20 cellular contexts compared by ENCODE assay signal in genomic region chr1:9884805-9885204, GRCh38. TPM values are rescaled to one million over a fixed set of nuclear protein-coding genes. Genes with fewer than 3 reads are reported as not detected.
DNase-seq lines count a peak whose midpoint lies in the region; ATAC-seq and TF ChIP-seq lines count a peak whose summit lies in the region.
"Had no signal": no experiment of that assay in that cellular context is flagged by ENCODE, and none has a peak within 500 bp of the region (broad histone marks: within the 10 kb centered on the region; RNA-seq: fewer than 3 reads in every experiment).

No MANE protein-coding gene starts in this region.

- H3K4me2 ChIP-seq in neural progenitor cell, result peak overlapping the region; percentile 60

- H3K27me3 ChIP-seq in SJCRH30 (no peaks in the 10 kb centered on the region), endodermal cell (ENCODE audit: control insufficient read depth, insufficient read depth, low read length, poor library complexity, severe bottlenecking) (no peaks in the 10 kb centered on the region), neural progenitor cell (no peaks in the 10 kb centered on the region)

- H3K4me1 Mint-ChIP-seq in activated CD8-positive, alpha-beta memory T cell treated with anti-CD3 and anti-CD28 coated beads, Interleukin-2, amount 10 ng/mL, durations not matched to agents 7 days and 5 days, result peaks cover 25% of the 10 kb centered on the region
- H3K4me1 Mint-ChIP-seq in endodermal cell, result peaks cover 24% of the 10 kb centered on the region
- peaks cover 44% of the 10 kb centered on the region for H3K4me1 Mint-ChIP-seq in neural progenitor cell

- H3K9me3 Mint-ChIP-seq in activated CD8-positive, alpha-beta memory T cell treated with anti-CD3 and anti-CD28 coated beads, Interleukin-2, amount 10 ng/mL, durations not matched to agents 7 days and 5 days (ENCODE audit: low read depth), result no peaks in the 10 kb centered on the region
- no peaks in the 10 kb centered on the region for H3K9me3 Mint-ChIP-seq in endodermal cell
- no peaks in the 10 kb centered on the region for H3K9me3 Mint-ChIP-seq in neural progenitor cell
- H3K9me3 Mint-ChIP-seq: stimulated activated naive CD8-positive, alpha-beta T cell treated with anti-CD3 and anti-CD28 coated beads, Interleukin-15, Interleukin-2, amounts not matched to agents 100 ng/mL and 50 ng/mL, for 24 hours had no signal

- no peaks in the 10 kb centered on the region for H3K36me3 Mint-ChIP-seq in activated CD8-positive, alpha-beta memory T cell treated with anti-CD3 and anti-CD28 coated beads, Interleukin-2, amount 10 ng/mL, durations not matched to agents 7 days and 5 days
- peaks cover 24% of the 10 kb centered on the region for H3K36me3 Mint-ChIP-seq in endodermal cell (ENCODE audit: low read depth)
- H3K36me3 Mint-ChIP-seq in neural progenitor cell, result peaks cover 12% of the 10 kb centered on the region

- peak overlapping the region; percentile 26 for H3K27ac Mint-ChIP-seq in activated CD8-positive, alpha-beta memory T cell treated with anti-CD3 and anti-CD28 coated beads, Interleukin-2, amount 10 ng/mL, durations not matched to agents 7 days and 5 days
- H3K27ac Mint-ChIP-seq in endodermal cell (peak overlapping the region; percentile 59), neural progenitor cell (no peak overlapping the region)
- H3K27ac Mint-ChIP-seq: stimulated activated naive CD8-positive, alpha-beta T cell treated with anti-CD3 and anti-CD28 coated beads, Interleukin-15, Interleukin-2, amounts not matched to agents 100 ng/mL and 50 ng/mL, for 24 hours had no signal

- CTCF ChIA-PET in activated CD8-positive, alpha-beta memory T cell treated with anti-CD3 and anti-CD28 coated beads, Interleukin-2, amount 10 ng/mL, durations not matched to agents 7 days and 5 days (lab: Charles Lee), result interaction anchor here (1.4 to 3.4 kb wide), 3 partner anchors 9 to 99 kb away, joined by 3 to 11 read pairs (median 4); no protein-coding TSS in a partner anchor

- H3K36me3 ChIP-seq in SJCRH30 (0 out of 2 replicates have a peak, but pooled peaks cover 2% of the 10 kb centered on the region), endodermal cell (ENCODE audit: control insufficient read depth, insufficient read depth, low read length) (no peaks in the 10 kb centered on the region), neural progenitor cell (no peaks in the 10 kb centered on the region)

- TF ChIP-seq CTCF in endodermal cell (conservative IDR thresholded peaks at IDR 0.05), result no peak
- no peak for TF ChIP-seq CTCF in neural progenitor cell (IDR thresholded peaks at IDR 0.05)

- ATAC-seq in activated CD8-positive, alpha-beta memory T cell treated with anti-CD3 and anti-CD28 coated beads, Interleukin-2, amount 10 ng/mL, durations not matched to agents 7 days and 5 days, result no peak
- no peak for ATAC-seq in GM19351 (IDR thresholded peaks at IDR 0.05; ENCODE audit: unreplicated experiment)
- ATAC-seq in HG02798 (IDR thresholded peaks at IDR 0.05; ENCODE audit: poor library complexity, unreplicated experiment), result no peak
- ATAC-seq: PC-3 had no signal

- DNase-seq in activated CD8-positive, alpha-beta memory T cell treated with anti-CD3 and anti-CD28 coated beads, Interleukin-2, amount 10 ng/mL, durations not matched to agents 7 days and 5 days, result no peak
- DNase-seq in activated CD8-positive, alpha-beta memory T cell treated with anti-CD3 and anti-CD28 coated beads, Interleukin-2, amount 50 U/mL, for 4 hours, result no peak
- DNase-seq in SJCRH30, result no peak
- DNase-seq in endodermal cell, result no peak
- no peak for DNase-seq in neural progenitor cell (ENCODE audit: low spot score)
- no peak for DNase-seq in GOT3 (lab: John Stamatoyannopoulos, UW)
- DNase-seq: activated CD4-positive, alpha-beta T cell treated with anti-CD3 and anti-CD28 coated beads, Interleukin-2, amount 50 U/mL, for 48 hours; activated effector memory CD4-positive, alpha-beta T cell treated with Interleukin-2 at 50 U/mL for 16 hours; activated T-cell treated with anti-CD3 and anti-CD28 coated beads for 4 hours; CD4-positive, alpha-beta memory T cell; NCI-H1048; NCI-H1694; NCI-H524 treated with DMSO at 0.1 percent for 48 hours; NK-92 treated with Interleukin-12 subunit alpha and Interleukin-12 subunit beta, amount 100 ng/mL, for 24 hours; PC-3; SHP77; T1000 had no signal

- no peak overlapping the region for H2AFZ ChIP-seq in neural progenitor cell (replicated peaks)

- H3K27me3 Mint-ChIP-seq in activated CD8-positive, alpha-beta memory T cell treated with anti-CD3 and anti-CD28 coated beads, Interleukin-2, amount 10 ng/mL, durations not matched to agents 7 days and 5 days, result no peaks in the 10 kb centered on the region
- H3K27me3 Mint-ChIP-seq in endodermal cell (ENCODE audit: insufficient read depth) (no peaks in the 10 kb centered on the region), neural progenitor cell (ENCODE audit: insufficient read depth, low read depth) (peaks cover 14% of the 10 kb centered on the region)
- H3K27me3 Mint-ChIP-seq: CD4-positive, alpha-beta memory T cell; stimulated activated naive CD8-positive, alpha-beta T cell treated with anti-CD3 and anti-CD28 coated beads, Interleukin-15, Interleukin-2, amounts not matched to agents 100 ng/mL and 50 ng/mL, for 24 hours had no signal

- H3K9me3 ChIP-seq in SJCRH30 (replicated peaks) (no peaks in the 10 kb centered on the region), endodermal cell (ENCODE audit: control insufficient read depth, low read length) (no peaks in the 10 kb centered on the region), neural progenitor cell (ENCODE audit: low read depth) (no peaks in the 10 kb centered on the region)

- H3F3A ChIP-seq in neural progenitor cell (ENCODE audit: low read depth), result peaks cover 34% of the 10 kb centered on the region

- H3K79me2 ChIP-seq in neural progenitor cell (ENCODE audit: low read depth), result peaks cover 38% of the 10 kb centered on the region

- H4K20me1 ChIP-seq in neural progenitor cell (ENCODE audit: low read depth), result peaks cover 24% of the 10 kb centered on the region

- H3K4me3 ChIP-seq in SJCRH30, result no peak overlapping the region
- H3K4me3 ChIP-seq in endodermal cell (ENCODE audit: low read length), result no peak overlapping the region
- no peak overlapping the region for H3K4me3 ChIP-seq in neural progenitor cell

- H3K4me1 ChIP-seq in SJCRH30, result peaks cover 42% of the 10 kb centered on the region
- peaks cover 6% of the 10 kb centered on the region for H3K4me1 ChIP-seq in endodermal cell (ENCODE audit: control insufficient read depth, insufficient read depth, low read length)
- peaks cover 51% of the 10 kb centered on the region for H3K4me1 ChIP-seq in neural progenitor cell

- 92 to 100% methylated on average over 6 to 8 of the region's 8 CpGs for WGBS in endodermal cell (ENCODE audit: insufficient coverage in 1 of 2, insufficient read length in 1 of 2), 2 experiments

- peak overlapping the region; percentile 8; the same call in 1 of the 2 replicates for H3K27ac ChIP-seq in SJCRH30
- H3K27ac ChIP-seq in endodermal cell (ENCODE audit: low read depth, low read length), result no peak overlapping the region
- peak overlapping the region; percentile 80 for H3K27ac ChIP-seq in neural progenitor cell

- H3K9ac ChIP-seq in endodermal cell (ENCODE audit: extremely low read depth, low read length, poor library complexity, severe bottlenecking) (no peak overlapping the region), neural progenitor cell (no peak overlapping the region)

- H3K4me3 Mint-ChIP-seq in activated CD8-positive, alpha-beta memory T cell treated with anti-CD3 and anti-CD28 coated beads, Interleukin-2, amount 10 ng/mL, durations not matched to agents 7 days and 5 days, result no peak overlapping the region
- H3K4me3 Mint-ChIP-seq in endodermal cell (no peak overlapping the region), neural progenitor cell (no peak overlapping the region)
- H3K4me3 Mint-ChIP-seq: stimulated activated naive CD8-positive, alpha-beta T cell treated with anti-CD3 and anti-CD28 coated beads, Interleukin-15, Interleukin-2, amounts not matched to agents 100 ng/mL and 50 ng/mL, for 24 hours had no signal

RNA-seq across cellular contexts. Expression of gene CTNNBIP1, which starts 25.3 kb away (rescaled TPM):
- total RNA-seq in activated CD8-positive, alpha-beta memory T cell treated with anti-CD3 and anti-CD28 coated beads, Interleukin-2, amount 10 ng/mL, durations not matched to agents 7 days and 5 days, result 10 to 100 TPM; 10.9 to 15.8 TPM
- 32.9 and 35.3 TPM in 2 replicates for total RNA-seq in SJCRH30 (2014; rRNA removed; shearing (Covaris generic))
- total RNA-seq in endodermal cell (10 to 100 TPM; 65.0 to 69.5 TPM), neural progenitor cell (ENCODE audit: low replicate concordance) (68.8 and 96.0 TPM in 2 replicates)
- 64.0 TPM for polyA plus RNA-seq in endodermal cell (2013, experiment 1 of 2)
- 59.8 TPM for polyA plus RNA-seq in endodermal cell (2013, experiment 2 of 2)

RNA-seq across cellular contexts. Expression of gene LZIC, which starts 58.4 kb away (rescaled TPM):
- 10 to 100 TPM; 25.0 to 27.7 TPM for total RNA-seq in activated CD8-positive, alpha-beta memory T cell treated with anti-CD3 and anti-CD28 coated beads, Interleukin-2, amount 10 ng/mL, durations not matched to agents 7 days and 5 days
- 68.0 and 69.4 TPM in 2 replicates for total RNA-seq in SJCRH30 (2014; rRNA removed; shearing (Covaris generic))
- total RNA-seq in endodermal cell, result 10 to 100 TPM; 27.7 to 40.0 TPM
- 35.3 TPM for polyA plus RNA-seq in endodermal cell (2013, experiment 1 of 2)
- 36.4 TPM for polyA plus RNA-seq in endodermal cell (2013, experiment 2 of 2)
- total RNA-seq in neural progenitor cell (ENCODE audit: low replicate concordance), result 37.0 and 60.6 TPM in 2 replicates

RNA-seq across cellular contexts. Expression of gene NMNAT1, which starts 58.5 kb away (rescaled TPM):
- total RNA-seq in activated CD8-positive, alpha-beta memory T cell treated with anti-CD3 and anti-CD28 coated beads, Interleukin-2, amount 10 ng/mL, durations not matched to agents 7 days and 5 days, result 1 to 10 TPM; 6.5 to 10.0 TPM
- 5.5 and 5.7 TPM in 2 replicates for total RNA-seq in SJCRH30 (2014; rRNA removed; shearing (Covaris generic))
- total RNA-seq in endodermal cell, result 1 to 10 TPM; 5.4 to 7.9 TPM
- polyA plus RNA-seq in endodermal cell (2013, experiment 1 of 2), result 7.5 TPM
- 8.7 TPM for polyA plus RNA-seq in endodermal cell (2013, experiment 2 of 2)
- total RNA-seq in neural progenitor cell (ENCODE audit: low replicate concordance), result 9.4 and 14.6 TPM in 2 replicates
